Comparison of ENCODE assay signal across 9 cellular contexts in the genomic region with DNA sequence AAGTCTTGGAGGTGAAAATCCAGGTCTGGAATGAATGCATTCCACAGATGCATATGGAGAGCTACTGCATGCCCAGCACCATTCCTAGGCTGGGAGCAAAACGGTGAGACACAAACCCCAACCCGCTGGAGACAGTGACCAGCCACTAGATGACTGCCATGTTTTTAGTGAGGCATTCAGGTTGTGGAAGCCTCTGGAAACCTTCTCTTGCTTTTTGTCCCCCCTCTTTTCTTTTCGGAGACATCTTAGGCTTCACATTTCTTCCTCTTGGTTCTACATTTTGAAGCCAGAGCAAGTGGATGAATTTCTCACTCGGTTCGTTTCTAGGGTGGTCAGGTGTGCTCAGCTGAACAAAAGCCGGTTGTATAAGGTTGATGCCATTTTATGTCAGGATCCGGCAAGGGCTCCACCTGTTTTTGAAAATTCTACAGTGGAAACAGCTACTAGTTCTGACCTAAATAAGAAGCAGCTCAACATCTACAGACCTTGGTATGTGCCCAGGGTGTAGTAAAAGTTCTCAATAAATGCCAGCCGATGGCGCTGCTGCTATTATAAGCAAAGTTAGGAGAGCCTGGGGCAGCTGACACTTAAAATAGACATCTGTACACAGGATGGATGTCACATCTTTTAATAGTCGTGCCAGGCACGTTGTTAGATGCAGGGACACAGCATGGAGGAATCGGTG. TPM values are rescaled to one million over a fixed set of nuclear protein-coding genes. Genes with fewer than 3 reads are reported as not detected.
DNase-seq lines count a peak whose midpoint lies in the region; ATAC-seq, FAIRE-seq and TF ChIP-seq lines count a peak whose summit lies in the region.
"Had no signal": no experiment of that assay in that cellular context is flagged by ENCODE, and none has a peak within 500 bp of the region (broad histone marks: within the 10 kb centered on the region; RNA-seq: fewer than 3 reads in every experiment).

No MANE protein-coding gene starts in this region.

- peak overlapping the region; percentile 84 for H3K56ac ChIP-seq in mesendoderm (ENCODE audit: low read length)

- H2AFZ ChIP-seq in PC-9, result peak overlapping the region; percentile 82

- peaks cover 33% of the 10 kb centered on the region for H3K4me1 Mint-ChIP-seq in Caco-2 (ENCODE audit: low read depth, unreplicated experiment)

- peak in 1 of 2 experiments; percentile 30 for TF ChIP-seq CTCF in Caco-2 (IDR thresholded peaks at IDR 0.05; ENCODE audit: insufficient read depth in 1 of 2, low read depth in 1 of 2, low read length in 1 of 2, severe bottlenecking in 1 of 2, unreplicated experiment in 1 of 2)
- TF ChIP-seq CTCF in PC-9 (conservative IDR thresholded peaks at IDR 0.05), result peak; percentile 49; the same call in 1 of the 2 replicates
- no peak for TF ChIP-seq CTCF in upper lobe of left lung (IDR thresholded peaks at IDR 0.05)

- CTCF ChIA-PET in Caco-2 (lab: Charles Lee) (interaction anchor here (0.7 to 1.3 kb wide), 4 partner anchors 86 to 254 kb away, joined by 3 to 6 read pairs (median 4); no protein-coding TSS in a partner anchor), PC-9 (lab: Charles Lee) (no interaction called here)

- H4K20me1 ChIP-seq in PC-9 (ENCODE audit: insufficient read depth), result no peaks in the 10 kb centered on the region

- WGBS in mesendoderm (ENCODE audit: extremely low coverage, insufficient coverage, low lambda C conversion rate), result no CpG with 5 or more reads among the region's 12 CpGs
- 46 to 47% methylated on average over 12 of the region's 12 CpGs for WGBS in upper lobe of left lung, 2 donors

- H3K4me2 ChIP-seq in PC-9, result peak overlapping the region; percentile 78
- peak overlapping the region; percentile 61 for H3K4me2 ChIP-seq in mesendoderm (ENCODE audit: low read length)

- H3K27me3 ChIP-seq in Caco-2 (replicated peaks; ENCODE audit: control insufficient read depth, insufficient read depth, low read length), result no peaks in the 10 kb centered on the region
- peaks cover 22% of the 10 kb centered on the region for H3K27me3 ChIP-seq in HUES48 (ENCODE audit: control insufficient read depth, insufficient read depth, low read length)
- H3K27me3 ChIP-seq in PC-9 (ENCODE audit: insufficient read depth, low read depth), result no peaks in the 10 kb centered on the region
- H3K27me3 ChIP-seq in mesendoderm (ENCODE audit: insufficient read depth, low read length, poor library complexity), result no peaks in the 10 kb centered on the region
- H3K27me3 ChIP-seq in upper lobe of left lung, result no peaks in the 10 kb centered on the region

- no peak overlapping the region for H2BK120ac ChIP-seq in mesendoderm (ENCODE audit: low read depth, low read length)

- H3K4me3 ChIP-seq in Caco-2 (ENCODE audit: low read depth, low read length), result peak overlapping the region; percentile 55
- H3K4me3 ChIP-seq in HUES48 (ENCODE audit: low read depth, low read length), result peak overlapping the region; percentile 71
- peak overlapping the region; percentile 69 for H3K4me3 ChIP-seq in PC-9
- H3K4me3 ChIP-seq in mesendoderm (ENCODE audit: low read length), result peak overlapping the region; percentile 57
- H3K4me3 ChIP-seq in upper lobe of left lung, result peak overlapping the region; percentile 33 to 66 (median 50)

- no peak overlapping the region for H4K5ac ChIP-seq in mesendoderm (ENCODE audit: low read length)

- no peaks in the 10 kb centered on the region for H3K36me3 ChIP-seq in Caco-2 (ENCODE audit: control insufficient read depth, insufficient read depth, low read length)
- no peaks in the 10 kb centered on the region for H3K36me3 ChIP-seq in HUES48 (ENCODE audit: control insufficient read depth, insufficient read depth, low read length)
- no peaks in the 10 kb centered on the region for H3K36me3 ChIP-seq in PC-9 (ENCODE audit: low read depth)
- no peaks in the 10 kb centered on the region for H3K36me3 ChIP-seq in mesendoderm (ENCODE audit: control insufficient read depth, insufficient read depth, low read length)
- no peaks in the 10 kb centered on the region for H3K36me3 ChIP-seq in upper lobe of left lung

- H3K27ac Mint-ChIP-seq in Caco-2 (ENCODE audit: unreplicated experiment), result peak overlapping the region; percentile 94

- H3K36me3 Mint-ChIP-seq in Caco-2 (ENCODE audit: insufficient read depth, unreplicated experiment), result peaks cover 40% of the 10 kb centered on the region

- H3K4me3 Mint-ChIP-seq in Caco-2 (ENCODE audit: unreplicated experiment), result peak overlapping the region; percentile 89

- intact Hi-C loops in Caco-2 (cut with micrococcal nuclease; ENCODE audit: unreplicated experiment) (loop anchor here (1.0 to 5.0 kb wide), 5 partner anchors 180 to 740 kb away; a partner anchor contains a TSS), PC-9 (cut with micrococcal nuclease; ENCODE audit: unreplicated experiment) (loop anchor here (2.0 to 10.0 kb wide), 4 partner anchors 190 to 613 kb away; a partner anchor contains a TSS)

- H3K79me2 ChIP-seq in PC-9 (ENCODE audit: low read depth) (peaks cover 18% of the 10 kb centered on the region), mesendoderm (ENCODE audit: control insufficient read depth, insufficient read depth, low read length) (peaks cover 2% of the 10 kb centered on the region)

- no peak overlapping the region for H3K23ac ChIP-seq in mesendoderm (ENCODE audit: low read length)

- peaks cover 44% of the 10 kb centered on the region for H3F3A ChIP-seq in PC-9 (ENCODE audit: insufficient read depth, low read depth)

- peak overlapping the region; percentile 76 for H3K27ac ChIP-seq in HUES48 (ENCODE audit: low read depth, low read length)
- H3K27ac ChIP-seq in PC-9, result peak overlapping the region; percentile 69
- H3K27ac ChIP-seq in cingulate gyrus (ENCODE audit: low read depth, low read length), result peak overlapping the region; percentile 88
- peak overlapping the region; percentile 78 for H3K27ac ChIP-seq in mesendoderm (ENCODE audit: low read depth, low read length)
- H3K27ac ChIP-seq in upper lobe of left lung, result peak overlapping the region; percentile 72 to 87 (median 78)

- peaks cover 37% of the 10 kb centered on the region for H3K4me1 ChIP-seq in Caco-2
- peaks cover 14% of the 10 kb centered on the region for H3K4me1 ChIP-seq in HUES48 (ENCODE audit: control insufficient read depth, insufficient read depth, low read length)
- peaks cover 42% of the 10 kb centered on the region for H3K4me1 ChIP-seq in PC-9 (replicated peaks; ENCODE audit: insufficient read depth)
- peaks cover 2% of the 10 kb centered on the region for H3K4me1 ChIP-seq in mesendoderm (ENCODE audit: control insufficient read depth, low read depth, low read length)
- H3K4me1 ChIP-seq in upper lobe of left lung, result peaks cover 35 to 53% (median 40%) of the 10 kb centered on the region in 4 donors

- no peak for TF ChIP-seq EP300 in upper lobe of left lung (IDR thresholded peaks at IDR 0.05)

- H2AK5ac ChIP-seq in mesendoderm (ENCODE audit: low read length), result no peak overlapping the region

- H4K8ac ChIP-seq in mesendoderm (ENCODE audit: low read depth, low read length), result no peak overlapping the region

- no peaks in the 10 kb centered on the region for H3K9me3 ChIP-seq in Caco-2
- H3K9me3 ChIP-seq in HUES48 (ENCODE audit: control insufficient read depth, insufficient read depth, low read length), result no peaks in the 10 kb centered on the region
- H3K9me3 ChIP-seq in PC-9 (ENCODE audit: insufficient read depth, low read depth), result no peaks in the 10 kb centered on the region
- no peaks in the 10 kb centered on the region for H3K9me3 ChIP-seq in upper lobe of left lung

- DNase-seq in Caco-2 (peak in 1 of 2 experiments; percentile 28), PC-9 (peak; percentile 37 to 65), mesendoderm (peak; percentile 92), upper lobe of left lung (no peak), GOT3 (lab: John Stamatoyannopoulos, UW) (no peak), H54 (ENCODE audit: insufficient read length, low spot score) (no peak)

- H3K27me3 Mint-ChIP-seq in Caco-2 (ENCODE audit: insufficient read depth, unreplicated experiment), result no peaks in the 10 kb centered on the region

- FAIRE-seq in H54 (lab: Jason Lieb, UNC), result no peak
- FAIRE-seq: TTC549 had no signal

- TF ChIP-seq POLR2A in upper lobe of left lung (IDR thresholded peaks at IDR 0.05) (no peak), H54 (IDR thresholded peaks at IDR 0.05; ENCODE audit: low read depth, low read length) (no peak)

- no peak overlapping the region for H2BK15ac ChIP-seq in mesendoderm (replicated peaks; ENCODE audit: low read depth)

- peak overlapping the region; percentile 8 for H3K4ac ChIP-seq in mesendoderm (ENCODE audit: low read depth, low read length)

- no peaks in the 10 kb centered on the region for H3K9me3 Mint-ChIP-seq in Caco-2 (ENCODE audit: unreplicated experiment)

- POLR2A ChIA-PET in Caco-2 (lab: Charles Lee), result interaction anchor here (1.2 kb wide), 1 partner anchor 10 kb away, joined by 3 read pairs; no protein-coding TSS in a partner anchor
- POLR2A ChIA-PET in PC-9 (lab: Charles Lee; ENCODE audit: unreplicated experiment), result no interaction called here

- no peak for ATAC-seq in upper lobe of left lung (ENCODE audit: low FRiP score in 2 of 2)

- no peak overlapping the region for H2BK5ac ChIP-seq in mesendoderm (ENCODE audit: low read length)

- peak overlapping the region; percentile 55 for H3K18ac ChIP-seq in mesendoderm (ENCODE audit: low read length)

- H3K9me2 ChIP-seq in PC-9 (ENCODE audit: insufficient read depth), result no peaks in the 10 kb centered on the region

- BruUV-seq in Caco-2 (replicated peaks; lab: Mats Ljungman, UMichigan), result TSS peak; percentile 29
- no TSS peak for BruUV-seq in PC-9 (replicated peaks; lab: Mats Ljungman, UMichigan)

- peaks cover 7% of the 10 kb centered on the region for H3K79me1 ChIP-seq in mesendoderm (ENCODE audit: low read length)

- H3K9ac ChIP-seq in HUES48 (ENCODE audit: low read depth, low read length) (peak overlapping the region; percentile 48), mesendoderm (ENCODE audit: low read length) (peak overlapping the region; percentile 69)

RNA-seq across cellular contexts. Expression of a gene that starts 1.8 kb away (rescaled TPM):
- total RNA-seq in Caco-2 (2022) (9.8 and 11.9 TPM in 2 replicates), PC-9 (2021) (11.8 and 16.3 TPM in 2 replicates), upper lobe of left lung (10 to 100 TPM in 4 of 6 donors, 1 to 10 TPM in 2; 8.7 to 37.7 (median 14.1) TPM)
- polyA plus RNA-seq in mesendoderm (2013, experiment 1 of 2), result 5.3 TPM
- polyA plus RNA-seq in mesendoderm (2013, experiment 2 of 2), result 5.9 TPM

RNA-seq across cellular contexts. Expression of a gene that starts 12.7 kb away (rescaled TPM):
- 1.4 and 2.0 TPM in 2 replicates for total RNA-seq in Caco-2 (2022)
- total RNA-seq in PC-9 (2021), result 72.1 and 74.3 TPM in 2 replicates
- 3.2 TPM for polyA plus RNA-seq in mesendoderm (2013, experiment 1 of 2)
- 2.7 TPM for polyA plus RNA-seq in mesendoderm (2013, experiment 2 of 2)
- total RNA-seq in upper lobe of left lung, result 10 to 100 TPM in 5 of 6 donors, 1 to 10 TPM in 1; 8.8 to 66.0 (median 29.4) TPM

RNA-seq across cellular contexts. Expression of a gene that starts 45.0 kb away (rescaled TPM):
- total RNA-seq in Caco-2 (2022) (38.9 and 41.5 TPM in 2 replicates), PC-9 (2021) (54.6 and 65.1 TPM in 2 replicates), upper lobe of left lung (10 to 100 TPM; 13.6 to 37.7 (median 31.1) TPM)
- 35.2 TPM for polyA plus RNA-seq in mesendoderm (2013, experiment 1 of 2)
- 34.8 TPM for polyA plus RNA-seq in mesendoderm (2013, experiment 2 of 2)

RNA-seq across cellular contexts. Expression of a gene that starts 45.0 kb away (rescaled TPM):
- total RNA-seq in Caco-2 (2022), result 5.4 and 9.3 TPM in 2 replicates
- 29.7 and 34.7 TPM in 2 replicates for total RNA-seq in PC-9 (2021)
- 4.2 TPM for polyA plus RNA-seq in mesendoderm (2013, experiment 1 of 2)
- polyA plus RNA-seq in mesendoderm (2013, experiment 2 of 2), result 4.9 TPM
- total RNA-seq in upper lobe of left lung, result 10 to 100 TPM; 16.3 to 71.2 (median 24.6) TPM

Comparison
In these comparisons a context has a peak if more than half of its experiments do, and no peak if none do; other contexts are left out.
1. DNase-seq: peak in PC-9 (2 of 2) and mesendoderm (single experiment); none in upper lobe of left lung (0 of 2), GOT3 (single experiment) and H54 (single experiment).
2. Peak in every context shown above with its lines, with median percentiles within 50 percentile points of each other: H3K4me3 ChIP-seq and H3K27ac ChIP-seq.